1 cellular context compared by ENCODE assay signal in genomic region chr1:157166581-157166980, GRCh38.
TF ChIP-seq lines count a peak whose summit lies in the region.

No MANE protein-coding gene starts in this region.

TF ChIP-seq in K562, 482 proteins besides CTCF, POLR2A, EP300 and RAD21 (continued from another document):
- TF ChIP-seq CREB3 (tag; conservative IDR thresholded peaks at IDR 0.05; ENCODE audit: low read depth), result no peak
